9 cellular contexts compared by ENCODE assay signal in genomic region chr1:241985787-241986186, GRCh38. TPM values are rescaled to one million over a fixed set of nuclear protein-coding genes. Genes with fewer than 3 reads are reported as not detected.
A peak's percentile ranks its signal among the peaks of the same experiment; 100 is the strongest.
DNase-seq lines count a peak whose midpoint lies in the region; ATAC-seq and TF ChIP-seq lines count a peak whose summit lies in the region.
"Had no signal": no experiment of that assay in that cellular context is flagged by ENCODE, and none has a peak within 500 bp of the region (broad histone marks: within the 10 kb centered on the region; RNA-seq: fewer than 3 reads in every experiment).

No MANE protein-coding gene starts in this region.

- TF ChIP-seq CTCF in GM12875 (IDR thresholded peaks at IDR 0.05; ENCODE audit: borderline replicate concordance, insufficient read depth, low read depth, low read length) (peak; percentile 52; the same call in 1 of the 2 replicates), WERI-Rb-1 (IDR thresholded peaks at IDR 0.05; ENCODE audit: low read depth, low read length) (peak; percentile 71)

- H3K27me3 ChIP-seq in WERI-Rb-1 (ENCODE audit: insufficient read depth, low read depth, severe bottlenecking) = no peaks in the 10 kb centered on the region

- no peaks in the 10 kb centered on the region for H3K9me3 Mint-ChIP-seq in activated naive CD8-positive, alpha-beta T cell treated with anti-CD3 and anti-CD28 coated beads for 36 hours
- H3K9me3 Mint-ChIP-seq: T-helper 1 cell treated with Interleukin-12 subunit alpha and Interleukin-12 subunit beta and Interleukin-4 antibody, amounts not matched to agents 30 μg/mL and 1 μg/mL, for 36 hours had no signal

- H3K4me3 Mint-ChIP-seq in activated naive CD8-positive, alpha-beta T cell treated with anti-CD3 and anti-CD28 coated beads for 36 hours = no peak overlapping the region
- H3K4me3 Mint-ChIP-seq: T-helper 1 cell treated with Interleukin-12 subunit alpha and Interleukin-12 subunit beta and Interleukin-4 antibody, amounts not matched to agents 30 μg/mL and 1 μg/mL, for 36 hours had no signal

- no peaks in the 10 kb centered on the region for H3K27me3 Mint-ChIP-seq in activated naive CD8-positive, alpha-beta T cell treated with anti-CD3 and anti-CD28 coated beads for 36 hours

- no peaks in the 10 kb centered on the region for H3K36me3 ChIP-seq in WERI-Rb-1

- no peak for ATAC-seq in left ventricle myocardium superior

- intact Hi-C loops in left ventricle myocardium superior (cut with micrococcal nuclease) = no loop called here

- H3K4me3 ChIP-seq in GM12875 (ENCODE audit: low read depth, low read length) = no peak overlapping the region
- no peak overlapping the region for H3K4me3 ChIP-seq in Jurkat, Clone E6-1 (ENCODE audit: low read length)
- no peak overlapping the region for H3K4me3 ChIP-seq in WERI-Rb-1 (ENCODE audit: low read depth, low read length)

- H3K27ac ChIP-seq in WERI-Rb-1 = no peak overlapping the region

- H3K9me3 ChIP-seq in WERI-Rb-1 (ENCODE audit: severe bottlenecking) = no peaks in the 10 kb centered on the region

- no peaks in the 10 kb centered on the region for H3K36me3 Mint-ChIP-seq in activated naive CD8-positive, alpha-beta T cell treated with anti-CD3 and anti-CD28 coated beads for 36 hours

- peak; percentile 41 for DNase-seq in CD1c-positive myeloid dendritic cell (ENCODE audit: extremely low spot score)
- peak; percentile 21 for DNase-seq in Jurkat, Clone E6-1 (ENCODE audit: low read depth, low spot score)
- DNase-seq in WERI-Rb-1 = peak; percentile 70
- DNase-seq in kidney glomerular epithelial cell (lab: John Stamatoyannopoulos, UW) = peak; percentile 4
- no peak for DNase-seq in activated naive CD8-positive, alpha-beta T cell treated with anti-CD3 and anti-CD28 coated beads for 36 hours
- no peak for DNase-seq in NCI-H526 treated with DMSO at 0.1 percent for 48 hours (lab: John Stamatoyannopoulos, UW)
- no peak for DNase-seq in left ventricle myocardium superior

- no peak overlapping the region for H3K27ac Mint-ChIP-seq in activated naive CD8-positive, alpha-beta T cell treated with anti-CD3 and anti-CD28 coated beads for 36 hours
- H3K27ac Mint-ChIP-seq: T-helper 1 cell treated with Interleukin-12 subunit alpha and Interleukin-12 subunit beta and Interleukin-4 antibody, amounts not matched to agents 30 μg/mL and 1 μg/mL, for 36 hours had no signal

- H3K4me1 Mint-ChIP-seq in activated naive CD8-positive, alpha-beta T cell treated with anti-CD3 and anti-CD28 coated beads for 36 hours = no peaks in the 10 kb centered on the region

RNA-seq across cellular contexts. Expression of gene MAP1LC3C, which starts 13.1 kb away (rescaled TPM):
- polyA plus RNA-seq in Jurkat, Clone E6-1 (2012; ENCODE audit: insufficient read depth, insufficient read length) = not detected
- total RNA-seq in activated naive CD8-positive, alpha-beta T cell treated with anti-CD3 and anti-CD28 coated beads for 36 hours = not detected
- total RNA-seq in left ventricle myocardium superior = not detected

RNA-seq across cellular contexts. Expression of gene BECN2, which starts 28.2 kb away (rescaled TPM):
- not detected for polyA plus RNA-seq in Jurkat, Clone E6-1 (2012; ENCODE audit: insufficient read depth, insufficient read length)
- total RNA-seq in activated naive CD8-positive, alpha-beta T cell treated with anti-CD3 and anti-CD28 coated beads for 36 hours = not detected
- not detected for total RNA-seq in left ventricle myocardium superior

Comparison
In these comparisons a context has a peak if more than half of its experiments do, and no peak if none do; other contexts are left out.
1. DNase-seq: peak in CD1c-positive myeloid dendritic cell (single experiment), Jurkat, Clone E6-1 (single experiment), WERI-Rb-1 (single experiment) and kidney glomerular epithelial cell (single experiment); none in activated naive CD8-positive, alpha-beta T cell treated with anti-CD3 and anti-CD28 coated beads for 36 hours (single experiment), NCI-H526 treated with DMSO at 0.1 percent for 48 hours (single experiment) and left ventricle myocardium superior (single experiment).